In genomic region chr10:8513155-8514147, GRCh38 we compare ENCODE assay signal across 14 cellular contexts.
"Had no signal": no experiment of that assay in that cellular context is flagged by ENCODE, and none has a peak within 500 bp of the region (broad histone marks: within the 10 kb centered on the region; RNA-seq: fewer than 3 reads in every experiment).

No MANE protein-coding gene starts in this region.

- H3K36me3 ChIP-seq: brain microvascular endothelial cell, esophagus muscularis mucosa, stomach, thoracic aorta had no signal

- H3K9me3 Mint-ChIP-seq: activated naive CD8-positive, alpha-beta T cell treated with anti-CD3 and anti-CD28 coated beads for 36 hours; activated T-cell treated with anti-CD3 and anti-CD28 coated beads, Interleukin-2, amount 50 U/mL, for 72 hours; mesothelial cell of epicardium had no signal

- H3K36me3 Mint-ChIP-seq: activated naive CD8-positive, alpha-beta T cell treated with anti-CD3 and anti-CD28 coated beads for 36 hours; mesothelial cell of epicardium; naive B cell had no signal

- H3K27me3 ChIP-seq: brain microvascular endothelial cell had no signal

- H3K4me1 Mint-ChIP-seq: activated CD4-positive, alpha-beta memory T cell treated with anti-CD3 and anti-CD28 coated beads, Interleukin-2, amount 10 ng/mL, durations not matched to agents 7 days and 5 days; activated naive CD8-positive, alpha-beta T cell treated with anti-CD3 and anti-CD28 coated beads for 36 hours; naive B cell had no signal

- ATAC-seq: activated T-cell treated with anti-CD3 and anti-CD28 coated beads, Interleukin-2, amount 50 U/mL, for 72 hours; right cardiac atrium had no signal

- H3K4me3 ChIP-seq: esophagus muscularis mucosa, stomach, thoracic aorta had no signal

- H3K27ac ChIP-seq: brain microvascular endothelial cell, esophagus muscularis mucosa, stomach, thoracic aorta had no signal

- H3K4me1 ChIP-seq: esophagus muscularis mucosa, stomach had no signal

- H3K9me3 ChIP-seq: esophagus muscularis mucosa, stomach, thoracic aorta had no signal

- H3K27ac Mint-ChIP-seq: activated CD4-positive, alpha-beta memory T cell treated with anti-CD3 and anti-CD28 coated beads, Interleukin-2, amount 10 ng/mL, durations not matched to agents 7 days and 5 days; activated naive CD8-positive, alpha-beta T cell treated with anti-CD3 and anti-CD28 coated beads for 36 hours; activated T-cell treated with anti-CD3 and anti-CD28 coated beads, Interleukin-2, amount 50 U/mL, for 72 hours; mesothelial cell of epicardium had no signal

- DNase-seq: activated CD4-positive, alpha-beta memory T cell treated with anti-CD3 and anti-CD28 coated beads, Interleukin-2, amount 10 ng/mL, durations not matched to agents 7 days and 5 days; activated CD4-positive, alpha-beta T cell treated with anti-CD3 and anti-CD28 coated beads for 1 hour; activated CD8-positive, alpha-beta memory T cell treated with anti-CD3 and anti-CD28 coated beads, Interleukin-2, amount 50 U/mL, for 4 hours; activated gamma-delta T cell treated with Interleukin-2 at 50 U/mL for 16 hours; activated naive CD8-positive, alpha-beta T cell treated with anti-CD3 and anti-CD28 coated beads for 36 hours; activated T-cell treated with anti-CD3 and anti-CD28 coated beads, Interleukin-2, amount 50 U/mL, for 72 hours; brain microvascular endothelial cell; naive B cell; small intestine; stomach had no signal

- H3K4me3 Mint-ChIP-seq: activated CD4-positive, alpha-beta memory T cell treated with anti-CD3 and anti-CD28 coated beads, Interleukin-2, amount 10 ng/mL, durations not matched to agents 7 days and 5 days; activated naive CD8-positive, alpha-beta T cell treated with anti-CD3 and anti-CD28 coated beads for 36 hours; activated T-cell treated with anti-CD3 and anti-CD28 coated beads, Interleukin-2, amount 50 U/mL, for 72 hours; mesothelial cell of epicardium had no signal
